Comparison of ENCODE assay signal across 10 cellular contexts in the genomic region with DNA sequence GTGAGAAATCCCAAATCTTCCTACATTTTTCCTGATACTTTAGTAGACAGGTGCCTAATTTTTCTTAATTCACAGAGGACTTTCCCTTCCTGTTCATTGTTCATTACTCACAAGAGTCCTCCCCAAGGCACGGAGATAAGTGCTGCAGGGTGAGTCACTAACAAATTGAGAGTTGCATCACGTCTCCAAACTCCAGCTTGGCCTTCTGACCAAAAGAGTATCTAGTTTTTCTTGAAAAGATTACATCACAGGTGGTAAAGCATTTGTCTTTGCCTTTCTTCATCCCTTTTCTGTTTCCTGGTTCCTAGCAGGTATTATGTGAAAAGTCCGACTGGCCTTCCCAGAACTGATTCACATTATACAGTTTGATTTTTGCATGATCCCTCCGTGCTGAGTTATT. TPM values are rescaled to one million over a fixed set of nuclear protein-coding genes. Genes with fewer than 3 reads are reported as not detected.
DNase-seq lines count a peak whose midpoint lies in the region; ATAC-seq and TF ChIP-seq lines count a peak whose summit lies in the region.
"Had no signal": no experiment of that assay in that cellular context is flagged by ENCODE, and none has a peak within 500 bp of the region (broad histone marks: within the 10 kb centered on the region; RNA-seq: fewer than 3 reads in every experiment).

No MANE protein-coding gene starts in this region.

- H3K9me2 ChIP-seq in GM23338 (ENCODE audit: insufficient read depth) = no peaks in the 10 kb centered on the region

- peak overlapping the region; percentile 67 for H3K27ac Mint-ChIP-seq in activated T-helper 2 cell treated with anti-CD3 and anti-CD28 coated beads, Interferon-gamma antibody, Interleukin-2, Interleukin-4, amounts not matched to agents 10 μg/mL and 5 μg/mL and 100 μg/mL, durations not matched to agents 14 hours and 24 hours and 36 hours
- no peak overlapping the region for H3K27ac Mint-ChIP-seq in GM23338

- H3K4me1 Mint-ChIP-seq in activated T-helper 2 cell treated with anti-CD3 and anti-CD28 coated beads, Interferon-gamma antibody, Interleukin-2, Interleukin-4, amounts not matched to agents 10 μg/mL and 5 μg/mL and 100 μg/mL, durations not matched to agents 14 hours and 24 hours and 36 hours (ENCODE audit: low read depth) = peaks cover 36% of the 10 kb centered on the region
- H3K4me1 Mint-ChIP-seq in GM23338 = no peaks in the 10 kb centered on the region

- H3K4me3 ChIP-seq in AG10803 (ENCODE audit: low read length) = no peak overlapping the region
- no peak overlapping the region for H3K4me3 ChIP-seq in transverse colon
- no peak overlapping the region for H3K4me3 ChIP-seq in GM23338
- H3K4me3 ChIP-seq: thoracic aorta had no signal

- no peaks in the 10 kb centered on the region for H3K79me2 ChIP-seq in GM23338 (replicated peaks; ENCODE audit: insufficient read depth)

- H3K4me1 ChIP-seq in transverse colon (no peaks in the 10 kb centered on the region), GM23338 (ENCODE audit: insufficient read depth) (no peaks in the 10 kb centered on the region)

- no peak overlapping the region for H3K4me3 Mint-ChIP-seq in activated T-helper 2 cell treated with anti-CD3 and anti-CD28 coated beads, Interferon-gamma antibody, Interleukin-2, Interleukin-4, amounts not matched to agents 10 μg/mL and 5 μg/mL and 100 μg/mL, durations not matched to agents 14 hours and 24 hours and 36 hours (ENCODE audit: low read depth)
- no peak overlapping the region for H3K4me3 Mint-ChIP-seq in GM23338

- no peak overlapping the region for H3K4me2 ChIP-seq in GM23338

- in situ Hi-C loops in transverse colon (cut with MboI; ENCODE audit: low pct_ligation_motif_present in 1 of 4, low pct_unique_long_range_greater_than_20kb in 1 of 4, low sequenced_read_pairs in 3 of 4) = no loop called here

- H3K36me3 ChIP-seq in transverse colon = no peaks in the 10 kb centered on the region
- H3K36me3 ChIP-seq in GM23338 (ENCODE audit: insufficient read depth) = no peaks in the 10 kb centered on the region
- H3K36me3 ChIP-seq: thoracic aorta had no signal

- no peak overlapping the region for H3K27ac ChIP-seq in transverse colon
- H3K27ac ChIP-seq in GM23338 (ENCODE audit: low read depth) = no peak overlapping the region
- H3K27ac ChIP-seq: thoracic aorta had no signal

- H3K27me3 Mint-ChIP-seq in activated T-helper 2 cell treated with anti-CD3 and anti-CD28 coated beads, Interferon-gamma antibody, Interleukin-2, Interleukin-4, amounts not matched to agents 10 μg/mL and 5 μg/mL and 100 μg/mL, durations not matched to agents 14 hours and 24 hours and 36 hours (ENCODE audit: low read depth) = no peaks in the 10 kb centered on the region
- peaks cover 6% of the 10 kb centered on the region for H3K27me3 Mint-ChIP-seq in GM23338 (ENCODE audit: insufficient read depth, low read depth, poor library complexity)

- no peak for TF ChIP-seq POLR2A in transverse colon (IDR thresholded peaks at IDR 0.05)

- no peaks in the 10 kb centered on the region for H3K9me3 ChIP-seq in transverse colon
- H3K9me3 ChIP-seq: thoracic aorta had no signal

- 64 to 69% methylated on average over 4 of the region's 4 CpGs for WGBS in transverse colon (ENCODE audit: low coverage in 1 of 2), 2 donors

- peaks cover 11% of the 10 kb centered on the region for H3K36me3 Mint-ChIP-seq in activated T-helper 2 cell treated with anti-CD3 and anti-CD28 coated beads, Interferon-gamma antibody, Interleukin-2, Interleukin-4, amounts not matched to agents 10 μg/mL and 5 μg/mL and 100 μg/mL, durations not matched to agents 14 hours and 24 hours and 36 hours (ENCODE audit: low read depth)
- H3K36me3 Mint-ChIP-seq in GM23338 (ENCODE audit: low read depth) = no peaks in the 10 kb centered on the region

- intact Hi-C loops in activated T-helper 2 cell treated with anti-CD3 and anti-CD28 coated beads, Interferon-gamma antibody, Interleukin-2, Interleukin-4, amounts not matched to agents 10 μg/mL and 5 μg/mL and 100 μg/mL, durations not matched to agents 14 hours and 24 hours and 36 hours (cut with micrococcal nuclease) = no loop called here
- intact Hi-C loops in transverse colon (cut with DNase I; ENCODE audit: low total_unique reads) = no loop called here

- DNase-seq in AG10803 (ENCODE audit: low read depth) (peak; percentile 78), HK-2 (ENCODE audit: unreplicated experiment) (peak; percentile 5), kidney glomerular epithelial cell (lab: John Stamatoyannopoulos, UW) (peak; percentile 52), transverse colon (no peak), activated gamma-delta T cell treated with Interleukin-2 at 50 U/mL for 16 hours (no peak), GM23338 (ENCODE audit: low spot score) (no peak), NCI-H2227 treated with DMSO at 0.1 percent for 48 hours (lab: John Stamatoyannopoulos, UW) (no peak)
- no peak for DNase-seq in activated T-helper 2 cell treated with anti-CD3 and anti-CD28 coated beads, Interferon-gamma antibody, Interleukin-2, Interleukin-4, amounts not matched to agents 10 μg/mL and 5 μg/mL and 100 μg/mL, durations not matched to agents 14 hours and 24 hours and 36 hours (ENCODE audit: low spot score)
- DNase-seq: activated effector memory CD4-positive, alpha-beta T cell treated with Interleukin-2 at 50 U/mL for 16 hours had no signal

- H2AFZ ChIP-seq in GM23338 = no peak overlapping the region

- TF ChIP-seq EP300 in transverse colon (IDR thresholded peaks at IDR 0.05; ENCODE audit: low read depth) = no peak

- H3K27me3 ChIP-seq in transverse colon (no peaks in the 10 kb centered on the region), GM23338 (ENCODE audit: insufficient read depth) (no peaks in the 10 kb centered on the region)

- no peaks in the 10 kb centered on the region for H3F3A ChIP-seq in GM23338 (replicated peaks; ENCODE audit: low read depth)

- no peak for TF ChIP-seq CTCF in AG10803 (conservative IDR thresholded peaks at IDR 0.05; ENCODE audit: low read length)
- TF ChIP-seq CTCF in transverse colon (IDR thresholded peaks at IDR 0.05) = no peak
- no peak for TF ChIP-seq CTCF in GM23338 (conservative IDR thresholded peaks at IDR 0.05; ENCODE audit: low read depth in 2 of 2)

- peaks cover 13% of the 10 kb centered on the region for H3K9me3 Mint-ChIP-seq in activated T-helper 2 cell treated with anti-CD3 and anti-CD28 coated beads, Interferon-gamma antibody, Interleukin-2, Interleukin-4, amounts not matched to agents 10 μg/mL and 5 μg/mL and 100 μg/mL, durations not matched to agents 14 hours and 24 hours and 36 hours
- H3K9me3 Mint-ChIP-seq in GM23338 = peaks cover 5% of the 10 kb centered on the region; the same call in 2 of the 3 replicates

- ATAC-seq in GM23338 = no peak

- no peaks in the 10 kb centered on the region for H4K20me1 ChIP-seq in GM23338 (replicated peaks; ENCODE audit: insufficient read depth)

TF ChIP-seq in GM23338, 12 proteins besides CTCF, POLR2A, EP300 and RAD21 (continues in another document):
- TF ChIP-seq ZNF114 (CRISPR knock-in tag; IDR thresholded peaks at IDR 0.05) (no peak), JUNB (IDR thresholded peaks at IDR 0.05; ENCODE audit: unreplicated experiment) (no peak), CREB1 (CRISPR knock-in tag; IDR thresholded peaks at IDR 0.05; ENCODE audit: low read depth) (no peak), ZNF331 (CRISPR knock-in tag; IDR thresholded peaks at IDR 0.05; ENCODE audit: low read depth) (no peak), POLR2AphosphoS5 (IDR thresholded peaks at IDR 0.05; ENCODE audit: low read depth) (no peak), STAT1 (IDR thresholded peaks at IDR 0.05; ENCODE audit: unreplicated experiment) (no peak), NANOG (IDR thresholded peaks at IDR 0.05; ENCODE audit: borderline replicate concordance) (no peak), EZH2phosphoT487 (IDR thresholded peaks at IDR 0.05; ENCODE audit: unreplicated experiment) (no peak)
- TF ChIP-seq, protein P1, sequence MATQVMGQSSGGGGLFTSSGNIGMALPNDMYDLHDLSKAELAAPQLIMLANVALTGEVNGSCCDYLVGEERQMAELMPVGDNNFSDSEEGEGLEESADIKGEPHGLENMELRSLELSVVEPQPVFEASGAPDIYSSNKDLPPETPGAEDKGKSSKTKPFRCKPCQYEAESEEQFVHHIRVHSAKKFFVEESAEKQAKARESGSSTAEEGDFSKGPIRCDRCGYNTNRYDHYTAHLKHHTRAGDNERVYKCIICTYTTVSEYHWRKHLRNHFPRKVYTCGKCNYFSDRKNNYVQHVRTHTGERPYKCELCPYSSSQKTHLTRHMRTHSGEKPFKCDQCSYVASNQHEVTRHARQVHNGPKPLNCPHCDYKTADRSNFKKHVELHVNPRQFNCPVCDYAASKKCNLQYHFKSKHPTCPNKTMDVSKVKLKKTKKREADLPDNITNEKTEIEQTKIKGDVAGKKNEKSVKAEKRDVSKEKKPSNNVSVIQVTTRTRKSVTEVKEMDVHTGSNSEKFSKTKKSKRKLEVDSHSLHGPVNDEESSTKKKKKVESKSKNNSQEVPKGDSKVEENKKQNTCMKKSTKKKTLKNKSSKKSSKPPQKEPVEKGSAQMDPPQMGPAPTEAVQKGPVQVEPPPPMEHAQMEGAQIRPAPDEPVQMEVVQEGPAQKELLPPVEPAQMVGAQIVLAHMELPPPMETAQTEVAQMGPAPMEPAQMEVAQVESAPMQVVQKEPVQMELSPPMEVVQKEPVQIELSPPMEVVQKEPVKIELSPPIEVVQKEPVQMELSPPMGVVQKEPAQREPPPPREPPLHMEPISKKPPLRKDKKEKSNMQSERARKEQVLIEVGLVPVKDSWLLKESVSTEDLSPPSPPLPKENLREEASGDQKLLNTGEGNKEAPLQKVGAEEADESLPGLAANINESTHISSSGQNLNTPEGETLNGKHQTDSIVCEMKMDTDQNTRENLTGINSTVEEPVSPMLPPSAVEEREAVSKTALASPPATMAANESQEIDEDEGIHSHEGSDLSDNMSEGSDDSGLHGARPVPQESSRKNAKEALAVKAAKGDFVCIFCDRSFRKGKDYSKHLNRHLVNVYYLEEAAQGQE (IDR thresholded peaks at IDR 0.05; ENCODE audit: unreplicated experiment) = no peak
- TF ChIP-seq, protein P2, sequence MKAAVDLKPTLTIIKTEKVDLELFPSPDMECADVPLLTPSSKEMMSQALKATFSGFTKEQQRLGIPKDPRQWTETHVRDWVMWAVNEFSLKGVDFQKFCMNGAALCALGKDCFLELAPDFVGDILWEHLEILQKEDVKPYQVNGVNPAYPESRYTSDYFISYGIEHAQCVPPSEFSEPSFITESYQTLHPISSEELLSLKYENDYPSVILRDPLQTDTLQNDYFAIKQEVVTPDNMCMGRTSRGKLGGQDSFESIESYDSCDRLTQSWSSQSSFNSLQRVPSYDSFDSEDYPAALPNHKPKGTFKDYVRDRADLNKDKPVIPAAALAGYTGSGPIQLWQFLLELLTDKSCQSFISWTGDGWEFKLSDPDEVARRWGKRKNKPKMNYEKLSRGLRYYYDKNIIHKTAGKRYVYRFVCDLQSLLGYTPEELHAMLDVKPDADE (IDR thresholded peaks at IDR 0.05) = no peak

RNA-seq across cellular contexts. Expression of gene RASGRP1, which starts 24.9 kb away (rescaled TPM):
- total RNA-seq in activated T-helper 2 cell treated with anti-CD3 and anti-CD28 coated beads, Interferon-gamma antibody, Interleukin-2, Interleukin-4, amounts not matched to agents 10 μg/mL and 5 μg/mL and 100 μg/mL, durations not matched to agents 14 hours and 24 hours and 36 hours = 108 and 113 TPM in 2 replicates
- 10 to 100 TPM in 1 of 4 donors, 1 to 10 TPM in 2, under 1 TPM in 1; 0.40 to 10.8 (median 2.3) TPM for total RNA-seq in transverse colon
- total RNA-seq in GM23338 (2014; rRNA removed; shearing (Covaris generic)) = 1.1 and 1.2 TPM in 2 replicates
- 0.54 and 1.1 TPM in 2 replicates for polyA plus RNA-seq in GM23338 (2016; fragmentation: Nextera tagmentation; extraction: Ambion mirVana)

Comparison
In these comparisons a context has a peak if more than half of its experiments do, and no peak if none do; other contexts are left out.
1. DNase-seq: peak in AG10803 (single experiment), HK-2 (single experiment) and kidney glomerular epithelial cell (single experiment); none in activated T-helper 2 cell treated with anti-CD3 and anti-CD28 coated beads, Interferon-gamma antibody, Interleukin-2, Interleukin-4, amounts not matched to agents 10 μg/mL and 5 μg/mL and 100 μg/mL, durations not matched to agents 14 hours and 24 hours and 36 hours (single experiment), transverse colon (single experiment), activated gamma-delta T cell treated with Interleukin-2 at 50 U/mL for 16 hours (single experiment), GM23338 (single experiment) and NCI-H2227 treated with DMSO at 0.1 percent for 48 hours (single experiment).